ENCODE assay signal across 1 cellular context in genomic region chr4:8494983-8495548, GRCh38.
TF ChIP-seq lines count a peak whose summit lies in the region.

No MANE protein-coding gene starts in this region.

TF ChIP-seq in H1, 55 proteins besides CTCF, POLR2A, EP300 and RAD21:
- TF ChIP-seq CBX8 (IDR thresholded peaks at IDR 0.05; ENCODE audit: borderline replicate concordance, low read depth, low read length) (no peak), POLR2AphosphoS5 (IDR thresholded peaks at IDR 0.05; ENCODE audit: low read depth, low read length) (peak; percentile 54; the same call in 1 of the 2 replicates), CHD1 (IDR thresholded peaks at IDR 0.05; ENCODE audit: low read depth, low read length) (no peak), SP1 (IDR thresholded peaks at IDR 0.05; ENCODE audit: low read depth, low read length) (no peak), JUN (IDR thresholded peaks at IDR 0.05; ENCODE audit: low read depth, low read length) (no peak), KDM1A (IDR thresholded peaks at IDR 0.05; ENCODE audit: borderline replicate concordance, low read length) (0 out of 2 replicates have a peak, but pooled peaks have one; percentile 17), NRF1 (IDR thresholded peaks at IDR 0.05; ENCODE audit: low read depth, low read length) (no peak), TCF12 (IDR thresholded peaks at IDR 0.05; ENCODE audit: low read depth, low read length) (peak; percentile 86), KDM5A (IDR thresholded peaks at IDR 0.05; ENCODE audit: low read length) (no peak), SP2 (IDR thresholded peaks at IDR 0.05; ENCODE audit: low read length) (no peak), BRCA1 (IDR thresholded peaks at IDR 0.05; ENCODE audit: low read depth, low read length) (no peak), HDAC2 (IDR thresholded peaks at IDR 0.05; ENCODE audit: borderline replicate concordance in 1 of 2, low read depth in 2 of 2, low read length in 2 of 2) (no peak), SIN3A (conservative IDR thresholded peaks at IDR 0.05 in 1 of 2, IDR thresholded peaks at IDR 0.05 in 1 of 2; ENCODE audit: low read depth in 1 of 2, low read length in 2 of 2) (no peak), SUZ12 (IDR thresholded peaks at IDR 0.05; ENCODE audit: low read length) (no peak), TBP (IDR thresholded peaks at IDR 0.05; ENCODE audit: low read depth, low read length) (no peak), USF2 (IDR thresholded peaks at IDR 0.05; ENCODE audit: low read length) (no peak)
